Comparison of ENCODE assay signal across 11 cellular contexts in the genomic region with DNA sequence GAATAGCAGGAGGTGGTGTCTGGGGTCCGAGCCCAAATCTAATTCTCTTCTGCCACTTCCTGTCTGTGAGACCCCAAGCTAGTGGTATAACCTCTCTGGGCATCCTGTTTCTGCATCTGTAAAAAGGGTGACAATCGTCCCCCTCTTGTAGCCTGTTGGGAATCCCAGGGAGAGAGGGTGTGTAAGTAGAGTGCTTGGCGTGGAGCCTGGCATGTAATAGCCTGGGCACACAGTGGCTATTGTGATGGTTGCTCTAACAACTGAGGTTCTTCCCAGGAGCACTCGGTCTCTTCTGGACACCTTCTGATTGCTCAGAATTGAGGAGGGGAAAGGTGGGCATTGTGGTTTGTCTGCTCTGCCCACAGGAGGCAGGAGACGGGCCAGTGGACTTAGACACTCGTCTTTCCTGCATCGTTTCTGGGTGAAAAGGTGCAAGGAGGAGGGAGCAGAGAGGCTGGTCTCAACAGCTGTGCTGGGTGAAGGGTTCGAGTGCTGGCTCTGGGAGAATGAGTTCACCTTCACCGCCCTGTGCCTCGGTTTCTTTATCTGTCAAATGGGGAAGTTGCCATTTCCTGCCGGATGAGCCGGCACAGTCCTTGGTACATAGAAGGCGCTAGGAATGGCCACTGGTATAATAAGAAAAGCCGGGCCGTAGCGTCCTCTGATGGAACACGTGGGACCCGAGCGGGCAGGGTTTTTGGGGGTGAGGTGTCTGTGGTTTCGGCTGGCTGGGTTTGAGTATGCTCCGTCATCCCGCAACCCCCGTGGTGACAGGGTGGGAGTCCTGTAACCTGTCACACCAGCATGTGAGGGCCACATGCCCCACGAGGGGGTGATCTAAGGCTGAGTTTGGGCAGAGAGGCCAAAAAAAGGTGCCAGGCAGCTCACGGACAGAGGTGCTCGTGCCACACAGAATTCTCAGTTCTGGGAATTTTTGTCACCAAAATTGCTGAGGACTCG. TPM values are rescaled to one million over a fixed set of nuclear protein-coding genes. Genes with fewer than 3 reads are reported as not detected.
DNase-seq lines count a peak whose midpoint lies in the region; ATAC-seq and TF ChIP-seq lines count a peak whose summit lies in the region.
"Had no signal": no experiment of that assay in that cellular context is flagged by ENCODE, and none has a peak within 500 bp of the region (broad histone marks: within the 10 kb centered on the region; RNA-seq: fewer than 3 reads in every experiment).

No MANE protein-coding gene starts in this region.

- 85% methylated on average over 8 of the region's 27 CpGs; no CpG with 5 or more reads in 1 of the 2 donors for WGBS in gastroesophageal sphincter (ENCODE audit: low coverage in 1 of 2), 2 donors

- H3K4me1 Mint-ChIP-seq in naive B cell = peaks cover 51 to 89% (median 83%) of the 10 kb centered on the region in 3 donors

- H3K36me3 ChIP-seq in DND-41 (ENCODE audit: insufficient read depth, low read length) (peaks cover 49% of the 10 kb centered on the region), gastroesophageal sphincter (no peaks in the 10 kb centered on the region)

- H3K27ac ChIP-seq in DND-41 (ENCODE audit: low read length) (peak overlapping the region; percentile 31; the same call in 1 of the 2 replicates), gastroesophageal sphincter (no peak overlapping the region)

- peak overlapping the region; percentile 33 to 83 (median 61) for H3K4me3 Mint-ChIP-seq in naive B cell
- H3K4me3 Mint-ChIP-seq: activated naive CD8-positive, alpha-beta T cell had no signal

- H3K27me3 ChIP-seq in DND-41 (ENCODE audit: insufficient read depth, low read length, poor library complexity) = no peaks in the 10 kb centered on the region
- no peaks in the 10 kb centered on the region for H3K27me3 ChIP-seq in gastroesophageal sphincter

- no peak for TF ChIP-seq POLR2A in gastroesophageal sphincter (IDR thresholded peaks at IDR 0.05)

- no peak overlapping the region for H2AFZ ChIP-seq in DND-41 (ENCODE audit: low read depth, low read length)

- H3K4me3 ChIP-seq in DND-41 (ENCODE audit: low read depth in 1 of 2, low read length in 2 of 2) (no peak overlapping the region), gastroesophageal sphincter (no peak overlapping the region)

- TF ChIP-seq CTCF in DND-41 (IDR thresholded peaks at IDR 0.05; ENCODE audit: borderline replicate concordance, extremely low read depth, low read length, poor library complexity, severe bottlenecking) (no peak), GM20000 (IDR thresholded peaks at IDR 0.05; ENCODE audit: extremely low read depth, missing control alignments) (no peak), gastroesophageal sphincter (IDR thresholded peaks at IDR 0.05) (no peak)

- H3K4me1 ChIP-seq in DND-41 (ENCODE audit: insufficient read depth, low read length) (peaks cover 33% of the 10 kb centered on the region), gastroesophageal sphincter (peaks cover 0 to 12% (median 2%) of the 10 kb centered on the region in 3 donors)

- H3K27me3 Mint-ChIP-seq in naive B cell = no peaks in the 10 kb centered on the region
- H3K27me3 Mint-ChIP-seq: activated naive CD8-positive, alpha-beta T cell had no signal

- peaks cover 100% of the 10 kb centered on the region for H3K79me2 ChIP-seq in DND-41 (ENCODE audit: insufficient read depth, low read length)

- TF ChIP-seq EP300 in gastroesophageal sphincter (IDR thresholded peaks at IDR 0.05) = no peak

- H3K4me2 ChIP-seq in DND-41 (ENCODE audit: insufficient read depth, low read length) = peak overlapping the region; percentile 7; the same call in 1 of the 2 replicates

- no peak for ATAC-seq in DND-41 (ENCODE audit: insufficient read depth, low read depth)
- ATAC-seq in naive B cell (ENCODE audit: low read depth in 2 of 2) = peak; percentile 6 to 35
- no peak for ATAC-seq in HG02885 (IDR thresholded peaks at IDR 0.05; ENCODE audit: poor library complexity, unreplicated experiment)
- no peak for ATAC-seq in gastroesophageal sphincter
- no peak for ATAC-seq in GM21825 (IDR thresholded peaks at IDR 0.05; ENCODE audit: unreplicated experiment)

- H3K36me3 Mint-ChIP-seq in naive B cell = no peaks in the 10 kb centered on the region
- H3K36me3 Mint-ChIP-seq: activated naive CD8-positive, alpha-beta T cell had no signal

- peaks cover 79% of the 10 kb centered on the region for H4K20me1 ChIP-seq in DND-41 (ENCODE audit: insufficient read depth, low read length)

- DNase-seq in DND-41 (no peak), GM20000 (ENCODE audit: low spot score) (peak; percentile 79), naive B cell (peak; percentile 18), DMS79 (lab: John Stamatoyannopoulos, UW) (no peak)
- DNase-seq in activated CD8-positive, alpha-beta memory T cell treated with anti-CD3 and anti-CD28 coated beads for 48 hours (ENCODE audit: low read depth in 2 of 3, low spot score in 2 of 3) = peak in 2 of 3 experiments; percentile 30 to 44
- DNase-seq: EL, OCI-M1 had no signal

- peak overlapping the region; percentile 4; the same call in 1 of the 2 replicates for H3K9ac ChIP-seq in DND-41 (ENCODE audit: low read depth, low read length)

- H3K27ac Mint-ChIP-seq in naive B cell = peak overlapping the region; percentile 32 to 95 (median 85)
- H3K27ac Mint-ChIP-seq: activated naive CD8-positive, alpha-beta T cell had no signal

- H3K9me3 Mint-ChIP-seq in naive B cell = no peaks in the 10 kb centered on the region

- H3K9me3 ChIP-seq in DND-41 (ENCODE audit: insufficient read depth, low read length, severe bottlenecking) (no peaks in the 10 kb centered on the region), gastroesophageal sphincter (no peaks in the 10 kb centered on the region)

RNA-seq across cellular contexts. Expression of a gene that starts 7.2 kb away (rescaled TPM):
- polyA plus RNA-seq in naive B cell (ENCODE audit: low read depth in 6 of 6) = 100 to 1,000 TPM in 3 of 6 donors, 10 to 100 TPM in 3; 65.2 to 135 (median 87.0) TPM
- 1 to 10 TPM; 4.7 to 8.5 (median 5.6) TPM for total RNA-seq in gastroesophageal sphincter

RNA-seq across cellular contexts. Expression of a gene that starts 49.7 kb away (rescaled TPM):
- 10 to 100 TPM in 4 of 6 donors, 1 to 10 TPM in 2; 8.5 to 30.4 (median 11.0) TPM for polyA plus RNA-seq in naive B cell (ENCODE audit: low read depth in 6 of 6)
- 10 to 100 TPM; 28.8 to 87.4 (median 54.9) TPM for total RNA-seq in gastroesophageal sphincter

Comparison
In these comparisons a context has a peak if more than half of its experiments do, and no peak if none do; other contexts are left out.
1. ATAC-seq: peak in naive B cell (2 of 2); none in DND-41 (single experiment), HG02885 (single experiment), gastroesophageal sphincter (single experiment) and GM21825 (single experiment).
2. DNase-seq: peak in GM20000 (single experiment), activated CD8-positive, alpha-beta memory T cell treated with anti-CD3 and anti-CD28 coated beads for 48 hours (2 of 3) and naive B cell (single experiment); none in DND-41 (single experiment) and DMS79 (single experiment).